In genomic region chr10:24991298-24991697, GRCh38 we compare ENCODE assay signal across 9 cellular contexts. TPM values are rescaled to one million over a fixed set of nuclear protein-coding genes. Genes with fewer than 3 reads are reported as not detected.
"Had no signal": no experiment of that assay in that cellular context is flagged by ENCODE, and none has a peak within 500 bp of the region (broad histone marks: within the 10 kb centered on the region; RNA-seq: fewer than 3 reads in every experiment).

No MANE protein-coding gene starts in this region.

- DNase-seq: H9, HCEC 1CT, HFFc6, IMR-90, KBM-7 had no signal

- H3K4me3 Mint-ChIP-seq: GM23338, H9, HFFc6 had no signal

- H3K4me1 Mint-ChIP-seq: GM23338, H9 had no signal

- H3K4me3 ChIP-seq: GM23338 had no signal

- H3K27ac Mint-ChIP-seq: GM23338, H9, HFFc6 had no signal

- H3K27ac ChIP-seq: HL-60 had no signal

- H3K4me2 ChIP-seq: GM23338 had no signal

- H3K9me3 Mint-ChIP-seq: GM23338, H9, HFFc6 had no signal

- ATAC-seq: GM23338 had no signal

- H2AFZ ChIP-seq: GM23338 had no signal

RNA-seq across cellular contexts. Expression of gene ENKUR, which starts 24.7 kb away (rescaled TPM):
- total RNA-seq: GM23338, H1, H9, IMR-90 had no signal
- polyA plus RNA-seq: H1, IMR-90 had no signal

RNA-seq across cellular contexts. Expression of gene PRTFDC1, which starts 38.9 kb away (rescaled TPM):
- total RNA-seq: HT1080 had no signal
